8 cellular contexts compared by ENCODE assay signal in the genomic region with DNA sequence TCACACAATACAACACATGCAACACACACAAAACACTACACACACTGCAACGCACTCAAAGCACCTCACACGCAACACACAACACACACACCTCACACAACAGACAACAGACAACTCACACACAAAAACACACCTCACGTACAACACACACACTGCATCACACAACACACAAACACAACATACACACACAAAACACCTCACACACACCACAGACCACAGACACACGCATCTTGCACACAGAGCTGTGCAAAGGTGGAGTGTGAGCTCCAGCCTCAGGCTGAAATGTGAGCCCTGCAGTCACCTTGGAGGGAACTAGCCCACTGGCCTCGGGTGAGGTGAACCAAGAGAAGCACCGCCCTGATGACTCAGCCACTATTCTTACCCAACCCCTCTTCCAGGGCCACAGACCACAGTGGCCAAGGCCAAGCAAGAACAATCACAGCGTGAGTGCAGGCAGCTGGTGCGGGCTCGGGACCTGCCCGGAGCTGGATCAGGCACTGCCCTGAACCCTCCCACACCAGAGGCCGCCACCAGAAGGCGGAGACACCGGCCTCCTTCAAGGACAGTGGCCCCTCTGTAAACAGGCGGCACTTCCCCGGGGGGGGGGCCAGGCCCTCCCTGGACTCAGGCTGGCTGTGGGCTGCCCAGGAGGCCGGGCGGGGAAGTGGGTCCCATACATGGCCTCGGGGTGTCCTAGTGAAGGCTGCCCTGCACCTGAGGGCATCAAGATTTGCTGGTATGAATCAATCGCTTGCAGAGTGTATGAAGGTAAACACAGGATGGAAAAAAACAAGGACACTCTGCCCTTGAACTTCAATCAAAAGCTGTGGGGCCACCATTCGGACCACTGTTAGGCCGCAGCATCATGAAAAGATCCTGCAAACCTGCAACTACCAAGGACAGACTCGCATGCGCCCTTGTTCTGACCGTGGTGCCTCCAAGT.
A peak's percentile ranks its signal among the peaks of the same experiment; 100 is the strongest.
DNase-seq lines count a peak whose midpoint lies in the region; ATAC-seq and TF ChIP-seq lines count a peak whose summit lies in the region.

No MANE protein-coding gene starts in this region.

- peaks cover 39% of the 10 kb centered on the region for H3K4me1 Mint-ChIP-seq in Calu3 (ENCODE audit: low read depth, unreplicated experiment)

- CTCF ChIA-PET in Calu3 (lab: Charles Lee), result interaction anchor here (0.7 to 2.3 kb wide), 10 partner anchors 9 to 335 kb away, joined by 3 to 8 read pairs (median 4); no protein-coding TSS in a partner anchor

- ATAC-seq in HG03108 (IDR thresholded peaks at IDR 0.05; ENCODE audit: unreplicated experiment) (peak; percentile 70), upper lobe of left lung (ENCODE audit: low FRiP score in 2 of 2) (peak; percentile 92 to 93)

- no peak overlapping the region for H3K4me3 Mint-ChIP-seq in Calu3 (ENCODE audit: low read depth, unreplicated experiment)

- DNase-seq in Calu3, result peak; percentile 97
- DNase-seq in GM19240 (ENCODE audit: insufficient read length, low spot score), result peak; percentile 74
- DNase-seq in NT2/D1 (ENCODE audit: low read depth, low spot score), result peak; percentile 76
- peak; percentile 97 for DNase-seq in choroid plexus epithelial cell (ENCODE audit: low read depth)
- peak; percentile 55 for DNase-seq in medulla oblongata (ENCODE audit: extremely low spot score)
- peak; percentile 89 to 97 for DNase-seq in upper lobe of left lung
- DNase-seq in DMS79 treated with DMSO at 0.1 percent for 48 hours (lab: John Stamatoyannopoulos, UW), result no peak

- peaks cover 17% of the 10 kb centered on the region for H3K27me3 ChIP-seq in NT2/D1 (ENCODE audit: insufficient read depth, insufficient read length)
- H3K27me3 ChIP-seq in upper lobe of left lung, result no peaks in the 10 kb centered on the region

- H3K9me3 Mint-ChIP-seq in Calu3 (ENCODE audit: low read depth, unreplicated experiment), result no peaks in the 10 kb centered on the region

- no peak overlapping the region for H3K27ac Mint-ChIP-seq in Calu3 (ENCODE audit: unreplicated experiment)

- H3K27ac ChIP-seq in upper lobe of left lung, result peak overlapping the region; percentile 76 to 87 (median 81)

- peak in 1 of 4 donors; percentile 84 for TF ChIP-seq POLR2A in upper lobe of left lung (IDR thresholded peaks at IDR 0.05)

- TF ChIP-seq CTCF in Calu3 (IDR thresholded peaks at IDR 0.05; ENCODE audit: unreplicated experiment) (no peak), choroid plexus epithelial cell (conservative IDR thresholded peaks at IDR 0.05; ENCODE audit: low read depth, low read length) (peak; percentile 35), upper lobe of left lung (IDR thresholded peaks at IDR 0.05) (peak in 5 of 6 experiments; percentile 13 to 60 (median 50))

- peaks cover 51% of the 10 kb centered on the region for H3K4me1 ChIP-seq in NT2/D1 (ENCODE audit: insufficient read depth, insufficient read length)
- H3K4me1 ChIP-seq in upper lobe of left lung, result peaks cover 29 to 38% (median 31%) of the 10 kb centered on the region in 4 donors

- H3K9me3 ChIP-seq in NT2/D1 (ENCODE audit: insufficient read depth, low read length) (no peaks in the 10 kb centered on the region), upper lobe of left lung (no peaks in the 10 kb centered on the region)

- peak in 2 of 4 donors; percentile 63 to 89 for TF ChIP-seq EP300 in upper lobe of left lung (IDR thresholded peaks at IDR 0.05)

- H3K9ac ChIP-seq in NT2/D1 (ENCODE audit: insufficient read length, low read depth), result no peak overlapping the region

- H3K36me3 ChIP-seq in NT2/D1 (ENCODE audit: insufficient read depth, insufficient read length, low read length) (peaks cover 56% of the 10 kb centered on the region), upper lobe of left lung (no peaks in the 10 kb centered on the region)

- intact Hi-C loops in Calu3 (cut with micrococcal nuclease; ENCODE audit: unreplicated experiment), result loop anchor here (2.0 to 10.0 kb wide), 2 partner anchors 102 to 190 kb away; no protein-coding TSS in a partner anchor

- H3K4me3 ChIP-seq in NT2/D1 (ENCODE audit: insufficient read length, low read depth) (no peak overlapping the region), choroid plexus epithelial cell (ENCODE audit: low read depth, low read length) (no peak overlapping the region), upper lobe of left lung (no peak overlapping the region)

- no peaks in the 10 kb centered on the region for H3K27me3 Mint-ChIP-seq in Calu3 (ENCODE audit: unreplicated experiment)

- H3K36me3 Mint-ChIP-seq in Calu3 (ENCODE audit: insufficient read depth, unreplicated experiment), result peaks cover 7% of the 10 kb centered on the region

- no TSS peak for BruUV-seq in Calu3 (replicated peaks; lab: Mats Ljungman, UMichigan)

- 56 to 77% methylated on average over 13 to 21 of the region's 24 CpGs for WGBS in upper lobe of left lung, 2 donors
